8 cellular contexts compared by ENCODE assay signal in genomic region chr12:116434155-116435065, GRCh38.
DNase-seq lines count a peak whose midpoint lies in the region; ATAC-seq, FAIRE-seq and TF ChIP-seq lines count a peak whose summit lies in the region.

No MANE protein-coding gene starts in this region.

- H3K27me3 Mint-ChIP-seq in CD8-positive, alpha-beta T cell (ENCODE audit: low read depth) = no peaks in the 10 kb centered on the region

- H3K27me3 ChIP-seq in CD8-positive, alpha-beta T cell (ENCODE audit: insufficient read depth, low read length) = no peaks in the 10 kb centered on the region

- H3K9me3 Mint-ChIP-seq in CD8-positive, alpha-beta T cell = no peaks in the 10 kb centered on the region

- no peaks in the 10 kb centered on the region for H3K4me1 ChIP-seq in CD8-positive, alpha-beta T cell (ENCODE audit: insufficient read depth, low read length)

- no peak for TF ChIP-seq CTCF in CD8-positive, alpha-beta T cell (IDR thresholded peaks at IDR 0.05)

- CTCF ChIA-PET in CD8-positive, alpha-beta T cell (lab: Charles Lee) = no interaction called here

- peaks cover 5% of the 10 kb centered on the region for H3K4me1 Mint-ChIP-seq in CD8-positive, alpha-beta T cell (ENCODE audit: low read depth)

- H3K27ac Mint-ChIP-seq in CD8-positive, alpha-beta T cell = no peak overlapping the region

- no peak overlapping the region for H3K27ac ChIP-seq in substantia nigra (ENCODE audit: low read depth, low read length, poor library complexity, severe bottlenecking)
- H3K27ac ChIP-seq in CD8-positive, alpha-beta T cell (ENCODE audit: low read depth, low read length) = no peak overlapping the region

- H3K4me3 ChIP-seq in CD8-positive, alpha-beta T cell (ENCODE audit: low read depth, low read length) = no peak overlapping the region

- no peak for ATAC-seq in CD8-positive, alpha-beta T cell

- DNase-seq in HTR-8/SVneo (ENCODE audit: insufficient read length, low spot score) (peak; percentile 87), brain pericyte (ENCODE audit: low read depth, low spot score) (peak; percentile 46), kidney glomerular epithelial cell (lab: John Stamatoyannopoulos, UW) (peak; percentile 68), substantia nigra (lab: John Stamatoyannopoulos, UW) (peak in 32 of 49 donors; percentile 2 to 81 (median 25)), NCI-H2171 treated with DMSO at 0.1 percent for 48 hours (lab: John Stamatoyannopoulos, UW) (no peak)
- no peak for DNase-seq in CD8-positive, alpha-beta T cell
- no peak for DNase-seq in activated naive CD4-positive, alpha-beta T cell treated with anti-CD3 and anti-CD28 coated beads, Interleukin-2, amount 50 U/mL, for 16 hours

- peak; percentile 69 for FAIRE-seq in A204.1 (lab: Jason Lieb, UNC)
- peak; percentile 28 for FAIRE-seq in HTR-8/SVneo (lab: Jason Lieb, UNC)

- POLR2A ChIA-PET in CD8-positive, alpha-beta T cell (lab: Charles Lee) = interaction anchor here (0.5 kb wide), 1 partner anchor 17 kb away, joined by 3 read pairs; no protein-coding TSS in a partner anchor

- no peaks in the 10 kb centered on the region for H3K9me3 ChIP-seq in CD8-positive, alpha-beta T cell (ENCODE audit: low read length)

- no peaks in the 10 kb centered on the region for H3K36me3 Mint-ChIP-seq in CD8-positive, alpha-beta T cell

- no peak overlapping the region for H3K4me3 Mint-ChIP-seq in CD8-positive, alpha-beta T cell

- no peaks in the 10 kb centered on the region for H3K36me3 ChIP-seq in CD8-positive, alpha-beta T cell (ENCODE audit: insufficient read depth, low read length)

- intact Hi-C loops in CD8-positive, alpha-beta T cell (cut with DNase I, micrococcal nuclease) = no loop called here

Comparison
In these comparisons a context has a peak if more than half of its experiments do, and no peak if none do; other contexts are left out.
1. DNase-seq: peak in HTR-8/SVneo (single experiment), brain pericyte (single experiment), kidney glomerular epithelial cell (single experiment) and substantia nigra (32 of 49); none in CD8-positive, alpha-beta T cell (0 of 7), NCI-H2171 treated with DMSO at 0.1 percent for 48 hours (single experiment) and activated naive CD4-positive, alpha-beta T cell treated with anti-CD3 and anti-CD28 coated beads, Interleukin-2, amount 50 U/mL, for 16 hours (single experiment).